In the genomic region with DNA sequence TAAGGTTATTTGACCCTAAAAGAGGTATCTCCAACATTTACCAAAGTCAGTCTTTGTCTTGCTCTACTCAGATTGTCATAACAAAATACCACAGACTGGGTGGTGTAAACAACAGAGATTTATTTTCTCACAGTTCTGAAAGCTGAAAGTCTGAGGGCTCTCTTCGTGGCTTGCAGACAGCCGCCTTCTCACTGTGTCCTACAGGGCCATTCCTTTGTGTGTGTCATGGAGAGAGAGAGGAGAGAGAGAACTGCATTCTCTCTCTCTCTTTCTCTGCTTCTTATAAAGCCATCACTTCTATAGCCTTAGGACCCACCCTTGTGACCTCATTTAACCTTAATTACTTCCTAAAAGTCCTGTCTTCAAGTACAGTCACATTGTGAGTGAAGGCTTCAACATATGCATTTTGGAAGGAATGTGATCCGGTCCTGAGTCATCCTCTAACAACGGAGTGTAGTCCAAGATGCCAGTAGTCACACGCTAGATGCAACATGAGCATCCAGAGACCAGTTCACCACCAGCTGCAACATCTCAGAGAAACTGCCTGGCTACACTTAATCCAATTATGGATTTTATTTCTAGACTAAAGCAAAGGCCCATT, we compare ENCODE assay signal across 15 cellular contexts.
DNase-seq lines count a peak whose midpoint lies in the region; TF ChIP-seq lines count a peak whose summit lies in the region.
"Had no signal": no experiment of that assay in that cellular context is flagged by ENCODE, and none has a peak within 500 bp of the region (broad histone marks: within the 10 kb centered on the region; RNA-seq: fewer than 3 reads in every experiment).

No MANE protein-coding gene starts in this region.

- H3K36me3 Mint-ChIP-seq in activated CD4-positive, alpha-beta T cell treated with anti-CD3 and anti-CD28 coated beads, Interleukin-2, amount 10 ng/mL, durations not matched to agents 7 days and 5 days (ENCODE audit: low read depth), result peaks cover 18% of the 10 kb centered on the region

- no peaks in the 10 kb centered on the region for H3K27me3 Mint-ChIP-seq in activated CD4-positive, alpha-beta T cell treated with anti-CD3 and anti-CD28 coated beads, Interleukin-2, amount 10 ng/mL, durations not matched to agents 7 days and 5 days
- H3K27me3 Mint-ChIP-seq: T-helper 17 cell had no signal

- H3K27me3 ChIP-seq in MM.1S (replicated peaks; ENCODE audit: insufficient read depth, low read length), result no peaks in the 10 kb centered on the region

- no peaks in the 10 kb centered on the region for H3K4me1 Mint-ChIP-seq in activated CD4-positive, alpha-beta T cell treated with anti-CD3 and anti-CD28 coated beads, Interleukin-2, amount 10 ng/mL, durations not matched to agents 7 days and 5 days
- H3K4me1 Mint-ChIP-seq: T-helper 17 cell had no signal

- CTCF ChIA-PET in AG04449 (lab: Yijun Ruan, JAX), result no interaction called here
- CTCF ChIA-PET in activated CD4-positive, alpha-beta T cell treated with anti-CD3 and anti-CD28 coated beads, Interleukin-2, amount 10 ng/mL, durations not matched to agents 7 days and 5 days (lab: Charles Lee), result no interaction called here

- H3K79me2 ChIP-seq in MM.1S (ENCODE audit: low read length), result no peaks in the 10 kb centered on the region

- no peaks in the 10 kb centered on the region for H3K4me1 ChIP-seq in MM.1S (ENCODE audit: low read length)

- H3F3A ChIP-seq in MM.1S (ENCODE audit: insufficient read depth, low read length), result no peaks in the 10 kb centered on the region

- no peak overlapping the region for H3K9ac ChIP-seq in MM.1S (ENCODE audit: low read length)

- H3K4me3 ChIP-seq in AG04449 (ENCODE audit: low read depth, low read length) (no peak overlapping the region), HFF-Myc (replicated peaks; ENCODE audit: low read depth, low read length) (no peak overlapping the region), MM.1S (ENCODE audit: low read length) (no peak overlapping the region)
- H3K4me3 ChIP-seq: GM12878 had no signal

- H3K4me3 Mint-ChIP-seq in activated CD4-positive, alpha-beta T cell treated with anti-CD3 and anti-CD28 coated beads, Interleukin-2, amount 10 ng/mL, durations not matched to agents 7 days and 5 days, result no peak overlapping the region
- H3K4me3 Mint-ChIP-seq: T-helper 17 cell had no signal

- POLR2A ChIA-PET in AG04449 (lab: Yijun Ruan, JAX), result no interaction called here
- POLR2A ChIA-PET in activated CD4-positive, alpha-beta T cell treated with anti-CD3 and anti-CD28 coated beads, Interleukin-2, amount 10 ng/mL, durations not matched to agents 7 days and 5 days (lab: Charles Lee), result no interaction called here

- H3K9me3 Mint-ChIP-seq in activated CD4-positive, alpha-beta T cell treated with anti-CD3 and anti-CD28 coated beads, Interleukin-2, amount 10 ng/mL, durations not matched to agents 7 days and 5 days, result no peaks in the 10 kb centered on the region

- DNase-seq in AG04449 (ENCODE audit: low read depth, low spot score) (peak; percentile 64), HFF-Myc (ENCODE audit: extremely low read depth, low read depth) (peak; percentile 29), astrocyte of the hippocampus (ENCODE audit: low read depth, low spot score) (peak; percentile 42), iris pigment epithelial cell (ENCODE audit: low read depth) (peak; percentile 57), NCI-H1694 treated with DMSO at 0.1 percent for 48 hours (lab: John Stamatoyannopoulos, UW) (no peak), MM.1S (no peak)
- DNase-seq in activated naive CD4-positive, alpha-beta T cell treated with Interleukin-2 at 50 U/mL for 16 hours, result no peak
- DNase-seq in activated CD4-positive, alpha-beta T cell treated with anti-CD3 and anti-CD28 coated beads, Interleukin-2, amount 10 ng/mL, durations not matched to agents 7 days and 5 days, result no peak
- DNase-seq: ACHN, hippocampal formation, NCI-H1092 treated with DMSO at 0.1 percent for 48 hours, occipital lobe, substantia nigra, T-helper 17 cell had no signal

- no peak overlapping the region for H3K27ac Mint-ChIP-seq in activated CD4-positive, alpha-beta T cell treated with anti-CD3 and anti-CD28 coated beads, Interleukin-2, amount 10 ng/mL, durations not matched to agents 7 days and 5 days
- H3K27ac Mint-ChIP-seq: T-helper 17 cell had no signal

- no peaks in the 10 kb centered on the region for H3K9me2 ChIP-seq in MM.1S (replicated peaks; ENCODE audit: insufficient read depth, low read length)

- no peaks in the 10 kb centered on the region for H3K36me3 ChIP-seq in MM.1S (replicated peaks; ENCODE audit: insufficient read depth, low read length)

- no peaks in the 10 kb centered on the region for H4K20me1 ChIP-seq in MM.1S (ENCODE audit: insufficient read depth, low read length)

- no peak overlapping the region for H2AFZ ChIP-seq in MM.1S (ENCODE audit: low read length)

- H3K4me2 ChIP-seq in MM.1S (ENCODE audit: low read depth, low read length), result no peak overlapping the region

- H3K9me3 ChIP-seq in MM.1S (replicated peaks; ENCODE audit: insufficient read depth, low read length), result no peaks in the 10 kb centered on the region

- TF ChIP-seq CTCF in AG04449 (IDR thresholded peaks at IDR 0.05; ENCODE audit: insufficient read depth, low read length, missing control alignments) (no peak), HFF-Myc (IDR thresholded peaks at IDR 0.05; ENCODE audit: low read depth, low read length, missing control alignments) (no peak), MM.1S (IDR thresholded peaks at IDR 0.05; ENCODE audit: low read length) (no peak)

- H3K27ac ChIP-seq in MM.1S (ENCODE audit: low read length), result no peak overlapping the region

Comparison
In these comparisons a context has a peak if more than half of its experiments do, and no peak if none do; other contexts are left out.
1. DNase-seq: peak in AG04449 (single experiment), HFF-Myc (single experiment), astrocyte of the hippocampus (single experiment) and iris pigment epithelial cell (single experiment); none in activated naive CD4-positive, alpha-beta T cell treated with Interleukin-2 at 50 U/mL for 16 hours (single experiment), activated CD4-positive, alpha-beta T cell treated with anti-CD3 and anti-CD28 coated beads, Interleukin-2, amount 10 ng/mL, durations not matched to agents 7 days and 5 days (single experiment), NCI-H1694 treated with DMSO at 0.1 percent for 48 hours (single experiment) and MM.1S (single experiment).